Comparison of ENCODE assay signal across 34 cellular contexts in the genomic region with DNA sequence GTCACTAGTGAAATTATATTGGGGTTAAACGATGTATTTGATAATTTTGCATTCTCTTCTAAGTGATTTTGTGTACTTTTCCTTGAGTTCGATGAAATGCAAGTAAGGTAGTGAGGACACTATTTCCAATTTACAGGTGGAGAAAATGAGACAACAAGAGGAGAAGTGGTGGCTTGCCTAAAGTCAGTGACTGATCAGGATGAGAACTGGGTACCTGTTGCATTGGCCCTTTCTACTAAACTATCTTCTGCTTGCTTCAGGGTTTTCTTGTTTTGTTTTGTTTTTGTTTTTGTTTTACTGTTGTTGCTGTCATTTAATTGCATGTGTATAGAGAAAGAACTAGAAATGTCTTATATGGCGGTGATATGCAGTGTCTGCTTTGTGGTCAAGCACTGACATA.
"Had no signal": no experiment of that assay in that cellular context is flagged by ENCODE, and none has a peak within 500 bp of the region (broad histone marks: within the 10 kb centered on the region; RNA-seq: fewer than 3 reads in every experiment).

No MANE protein-coding gene starts in this region.

- H3K9me3 ChIP-seq: esophagus muscularis mucosa, gastrocnemius medialis, heart right ventricle had no signal

- H3K27ac Mint-ChIP-seq: activated B cell treated with CpG ODN at 0.5 μM for 24 hours; activated CD8-positive, alpha-beta T cell treated with anti-CD3 and anti-CD28 coated beads for 36 hours; activated naive CD4-positive, alpha-beta T cell treated with anti-CD3 and anti-CD28 coated beads, Interleukin-2, amount 10 ng/mL, durations not matched to agents 7 days and 5 days; activated naive CD4-positive, alpha-beta T cell treated with anti-CD3 and anti-CD28 coated beads, Interleukin-2, amount 50 U/mL, for 72 hours; activated naive CD8-positive, alpha-beta T cell treated with anti-CD3 and anti-CD28 coated beads, Interleukin-2, amount 10 ng/mL, durations not matched to agents 7 days and 5 days; activated T-cell treated with anti-CD3 and anti-CD28 coated beads, Interleukin-2, amount 50 U/mL, for 24 hours; activated T-cell treated with anti-CD3 and anti-CD28 coated beads, Interleukin-2, amount 50 U/mL, for 72 hours; effector memory CD8-positive, alpha-beta T cell; T-helper 17 cell; T-helper 2 cell treated with Interferon-gamma antibody and Interleukin-4, amounts not matched to agents 5 μg/mL and 100 μg/mL, for 36 hours had no signal

- DNase-seq: activated B cell treated with CpG ODN at 0.5 μM for 24 hours; activated CD4-positive, alpha-beta T cell treated with anti-CD3 and anti-CD28 coated beads for 48 hours; activated CD4-positive, alpha-beta T cell treated with anti-CD3 and anti-CD28 coated beads, Interleukin-2, amount 50 U/mL, for 1 hour; activated CD4-positive, alpha-beta T cell treated with anti-CD3 and anti-CD28 coated beads, Interleukin-2, amount 50 U/mL, for 48 hours; activated CD8-positive, alpha-beta memory T cell treated with anti-CD3 and anti-CD28 coated beads for 24 hours; activated CD8-positive, alpha-beta memory T cell treated with anti-CD3 and anti-CD28 coated beads, Interleukin-2, amount 50 U/mL, for 48 hours; activated CD8-positive, alpha-beta T cell treated with anti-CD3 and anti-CD28 coated beads for 36 hours; activated gamma-delta T cell; activated naive CD4-positive, alpha-beta T cell; activated naive CD4-positive, alpha-beta T cell treated with anti-CD3 and anti-CD28 coated beads, Interleukin-2, amount 10 ng/mL, durations not matched to agents 7 days and 5 days; activated naive CD8-positive, alpha-beta T cell treated with anti-CD3 and anti-CD28 coated beads, Interleukin-2, amount 10 ng/mL, durations not matched to agents 7 days and 5 days; activated T-cell treated with anti-CD3 and anti-CD28 coated beads for 4 hours; activated T-cell treated with anti-CD3 and anti-CD28 coated beads, Interleukin-2, amount 50 U/mL, for 24 hours; activated T-cell treated with anti-CD3 and anti-CD28 coated beads, Interleukin-2, amount 50 U/mL, for 72 hours; amniotic stem cell; anterior cingulate cortex; brain microvascular endothelial cell; caudate nucleus; cortex of kidney; dermis blood vessel endothelial cell; effector CD4-positive, alpha-beta T cell; effector memory CD8-positive, alpha-beta T cell; erythroblast; foreskin keratinocyte; gastrocnemius medialis; heart right ventricle; T-helper 1 cell; T-helper 17 cell; T1000; WERI-Rb-1 had no signal

- H3K4me3 Mint-ChIP-seq: activated B cell treated with CpG ODN at 0.5 μM for 24 hours; activated CD8-positive, alpha-beta T cell treated with anti-CD3 and anti-CD28 coated beads for 36 hours; activated naive CD4-positive, alpha-beta T cell treated with anti-CD3 and anti-CD28 coated beads, Interleukin-2, amount 10 ng/mL, durations not matched to agents 7 days and 5 days; activated naive CD8-positive, alpha-beta T cell treated with anti-CD3 and anti-CD28 coated beads, Interleukin-2, amount 10 ng/mL, durations not matched to agents 7 days and 5 days; activated T-cell treated with anti-CD3 and anti-CD28 coated beads, Interleukin-2, amount 50 U/mL, for 24 hours; activated T-cell treated with anti-CD3 and anti-CD28 coated beads, Interleukin-2, amount 50 U/mL, for 72 hours; effector memory CD8-positive, alpha-beta T cell; T-helper 17 cell; T-helper 2 cell treated with Interferon-gamma antibody and Interleukin-4, amounts not matched to agents 5 μg/mL and 100 μg/mL, for 36 hours had no signal

- H3K27ac ChIP-seq: brain microvascular endothelial cell, esophagus muscularis mucosa, foreskin keratinocyte, gastrocnemius medialis, heart right ventricle, WERI-Rb-1 had no signal

- H3K27me3 ChIP-seq: brain microvascular endothelial cell, esophagus muscularis mucosa, gastrocnemius medialis, heart right ventricle had no signal

- H3K4me1 ChIP-seq: esophagus muscularis mucosa, foreskin keratinocyte, gastrocnemius medialis, heart right ventricle had no signal

- H3K27me3 Mint-ChIP-seq: activated CD8-positive, alpha-beta T cell treated with anti-CD3 and anti-CD28 coated beads for 36 hours had no signal

- H3K36me3 Mint-ChIP-seq: activated naive CD4-positive, alpha-beta T cell treated with anti-CD3 and anti-CD28 coated beads, Interleukin-2, amount 10 ng/mL, durations not matched to agents 7 days and 5 days; activated naive CD4-positive, alpha-beta T cell treated with anti-CD3 and anti-CD28 coated beads, Interleukin-2, amount 50 U/mL, for 72 hours; activated naive CD8-positive, alpha-beta T cell treated with anti-CD3 and anti-CD28 coated beads, Interleukin-2, amount 10 ng/mL, durations not matched to agents 7 days and 5 days had no signal

- ATAC-seq: activated CD4-positive, CD25-positive, alpha-beta regulatory T cell treated with anti-CD3 and anti-CD28 coated beads, Interleukin-2, amount 50 U/mL, for 24 hours; activated CD8-positive, alpha-beta T cell treated with anti-CD3 and anti-CD28 coated beads for 36 hours; activated naive CD4-positive, alpha-beta T cell treated with anti-CD3 and anti-CD28 coated beads, Interleukin-2, amount 50 U/mL, for 72 hours; activated T-cell treated with anti-CD3 and anti-CD28 coated beads, Interleukin-2, amount 50 U/mL, for 72 hours; effector memory CD8-positive, alpha-beta T cell; foreskin keratinocyte; gastrocnemius medialis; heart right ventricle; T-helper 17 cell had no signal

- H3K36me3 ChIP-seq: brain microvascular endothelial cell, esophagus muscularis mucosa, gastrocnemius medialis, heart right ventricle, WERI-Rb-1 had no signal

- H3K9me3 Mint-ChIP-seq: activated B cell treated with CpG ODN at 0.5 μM for 24 hours; activated CD8-positive, alpha-beta T cell treated with anti-CD3 and anti-CD28 coated beads for 36 hours; activated naive CD4-positive, alpha-beta T cell treated with anti-CD3 and anti-CD28 coated beads, Interleukin-2, amount 10 ng/mL, durations not matched to agents 7 days and 5 days; activated naive CD4-positive, alpha-beta T cell treated with anti-CD3 and anti-CD28 coated beads, Interleukin-2, amount 50 U/mL, for 72 hours; activated naive CD8-positive, alpha-beta T cell treated with anti-CD3 and anti-CD28 coated beads, Interleukin-2, amount 10 ng/mL, durations not matched to agents 7 days and 5 days; activated T-cell treated with anti-CD3 and anti-CD28 coated beads, Interleukin-2, amount 50 U/mL, for 24 hours; activated T-cell treated with anti-CD3 and anti-CD28 coated beads, Interleukin-2, amount 50 U/mL, for 72 hours; effector memory CD8-positive, alpha-beta T cell; T-helper 2 cell treated with Interferon-gamma antibody and Interleukin-4, amounts not matched to agents 5 μg/mL and 100 μg/mL, for 36 hours had no signal

- H3K4me3 ChIP-seq: esophagus muscularis mucosa, gastrocnemius medialis, heart right ventricle had no signal

- H3K4me1 Mint-ChIP-seq: activated B cell treated with CpG ODN at 0.5 μM for 24 hours; activated naive CD4-positive, alpha-beta T cell treated with anti-CD3 and anti-CD28 coated beads, Interleukin-2, amount 10 ng/mL, durations not matched to agents 7 days and 5 days; activated naive CD8-positive, alpha-beta T cell treated with anti-CD3 and anti-CD28 coated beads, Interleukin-2, amount 10 ng/mL, durations not matched to agents 7 days and 5 days had no signal
